15 cellular contexts compared by ENCODE assay signal in the genomic region with DNA sequence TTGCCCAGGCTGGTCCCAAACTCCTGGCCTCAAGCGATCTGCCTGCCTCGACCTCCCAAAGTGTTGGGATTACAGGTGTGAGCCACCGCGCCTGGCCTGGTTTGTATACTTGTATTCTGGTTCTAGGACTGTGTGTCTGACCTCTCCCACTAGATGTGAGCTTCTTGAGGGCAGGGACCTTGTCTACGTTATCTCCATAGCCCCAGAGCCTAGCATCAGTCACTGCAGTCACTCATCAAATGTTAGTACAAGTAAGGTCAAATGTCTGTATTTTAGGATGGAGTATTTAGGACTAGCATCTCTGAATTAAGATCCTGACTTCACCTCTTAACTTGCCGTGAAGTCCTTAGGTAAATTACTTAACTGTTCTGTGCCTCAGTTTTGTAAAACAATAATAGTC. TPM values are rescaled to one million over a fixed set of nuclear protein-coding genes. Genes with fewer than 3 reads are reported as not detected.
DNase-seq lines count a peak whose midpoint lies in the region; ATAC-seq and TF ChIP-seq lines count a peak whose summit lies in the region.
"Had no signal": no experiment of that assay in that cellular context is flagged by ENCODE, and none has a peak within 500 bp of the region (broad histone marks: within the 10 kb centered on the region; RNA-seq: fewer than 3 reads in every experiment).

No MANE protein-coding gene starts in this region.

- H3K27ac ChIP-seq in thoracic aorta = peak overlapping the region; percentile 52 to 84
- H3K27ac ChIP-seq: SJCRH30 had no signal

- peak overlapping the region; percentile 88 for H3K27ac Mint-ChIP-seq in activated naive CD4-positive, alpha-beta T cell treated with anti-CD3 and anti-CD28 coated beads for 36 hours
- peak overlapping the region; percentile 87 to 88 for H3K27ac Mint-ChIP-seq in T-cell
- peak overlapping the region; percentile 20 to 76 (median 43) for H3K27ac Mint-ChIP-seq in immature natural killer cell

- peak overlapping the region; percentile 92 for H3K4me3 Mint-ChIP-seq in activated naive CD4-positive, alpha-beta T cell treated with anti-CD3 and anti-CD28 coated beads for 36 hours
- peak overlapping the region; percentile 94 to 96 (median 95) for H3K4me3 Mint-ChIP-seq in T-cell
- peak overlapping the region in 4 of 5 donors; percentile 50 to 68 (median 57) for H3K4me3 Mint-ChIP-seq in immature natural killer cell

- no peak for DNase-seq in activated naive CD4-positive, alpha-beta T cell treated with anti-CD3 and anti-CD28 coated beads for 36 hours
- DNase-seq in activated naive CD4-positive, alpha-beta T cell (lab: John Stamatoyannopoulos, UW) = no peak
- no peak for DNase-seq in T-cell
- no peak for DNase-seq in immature natural killer cell
- DNase-seq in thoracic aorta (ENCODE audit: low spot score) = no peak
- no peak for DNase-seq in NOMO-1 (lab: John Stamatoyannopoulos, UW; ENCODE audit: unreplicated experiment in 2 of 2)
- DNase-seq in 8988T = no peak
- DNase-seq: activated CD4-positive, CD25-positive, alpha-beta regulatory T cell treated with anti-CD3 and anti-CD28 coated beads, Interleukin-2, amount 50 U/mL, for 72 hours; adrenal gland; GF-D8; NCI-H1105; NCI-H69; retina; SJCRH30 had no signal

- H3K36me3 Mint-ChIP-seq in activated naive CD4-positive, alpha-beta T cell treated with anti-CD3 and anti-CD28 coated beads for 36 hours (ENCODE audit: low read depth) = peaks cover 34% of the 10 kb centered on the region
- peaks cover 18% of the 10 kb centered on the region for H3K36me3 Mint-ChIP-seq in T-cell
- peaks cover 0 to 12% (median 5%) of the 10 kb centered on the region in 3 donors for H3K36me3 Mint-ChIP-seq in immature natural killer cell

- POLR2A ChIA-PET in T-cell (lab: Charles Lee) = interaction anchor here (0.6 to 0.7 kb wide), 2 partner anchors 24 to 252 kb away, joined by 3 read pairs; a partner anchor contains a TSS

- H3K9me3 ChIP-seq in thoracic aorta = no peaks in the 10 kb centered on the region
- H3K9me3 ChIP-seq: adrenal gland, SJCRH30 had no signal

- CTCF ChIA-PET in activated naive CD4-positive, alpha-beta T cell treated with anti-CD3 and anti-CD28 coated beads for 36 hours (lab: Charles Lee) = interaction anchor here (0.6 kb wide), 1 partner anchor 22 kb away, joined by 3 read pairs; no protein-coding TSS in a partner anchor
- CTCF ChIA-PET in T-cell (lab: Charles Lee) = interaction anchor here in 1 of 2 donors (0.7 to 1.0 kb wide), 3 partner anchors 9 to 163 kb away, joined by 3 to 6 read pairs (median 5); no protein-coding TSS in a partner anchor

- H3K4me1 ChIP-seq in thoracic aorta (ENCODE audit: control insufficient read depth in 1 of 2, low read depth in 2 of 2) = peaks cover 28 to 37% of the 10 kb centered on the region in 2 donors
- H3K4me1 ChIP-seq: SJCRH30 had no signal

- H3K36me3 ChIP-seq in thoracic aorta = peaks cover 12% of the 10 kb centered on the region
- H3K36me3 ChIP-seq: SJCRH30 had no signal

- no peaks in the 10 kb centered on the region for H3K27me3 Mint-ChIP-seq in activated naive CD4-positive, alpha-beta T cell treated with anti-CD3 and anti-CD28 coated beads for 36 hours (ENCODE audit: low read depth)
- H3K27me3 Mint-ChIP-seq in T-cell = no peaks in the 10 kb centered on the region
- H3K27me3 Mint-ChIP-seq in immature natural killer cell (ENCODE audit: low read depth in 3 of 3) = peaks cover 2 to 8% (median 4%) of the 10 kb centered on the region in 3 donors

- intact Hi-C loops in activated naive CD4-positive, alpha-beta T cell treated with anti-CD3 and anti-CD28 coated beads for 36 hours (cut with micrococcal nuclease) = loop anchor here (2.0 to 10.0 kb wide), 3 partner anchors 45 to 459 kb away; a partner anchor contains a TSS

- H3K27me3 ChIP-seq in thoracic aorta (replicated peaks; ENCODE audit: insufficient read depth) = no peaks in the 10 kb centered on the region
- H3K27me3 ChIP-seq: adrenal gland, SJCRH30 had no signal

- H3K9me3 Mint-ChIP-seq in activated naive CD4-positive, alpha-beta T cell treated with anti-CD3 and anti-CD28 coated beads for 36 hours = no peaks in the 10 kb centered on the region
- no peaks in the 10 kb centered on the region for H3K9me3 Mint-ChIP-seq in T-cell
- no peaks in the 10 kb centered on the region for H3K9me3 Mint-ChIP-seq in immature natural killer cell

- TF ChIP-seq CTCF in thoracic aorta (IDR thresholded peaks at IDR 0.05) = no peak

- H3K4me1 Mint-ChIP-seq in activated naive CD4-positive, alpha-beta T cell treated with anti-CD3 and anti-CD28 coated beads for 36 hours (ENCODE audit: low read depth) = peaks cover 53% of the 10 kb centered on the region
- H3K4me1 Mint-ChIP-seq in T-cell = peaks cover 46 to 63% (median 55%) of the 10 kb centered on the region in 3 donors
- H3K4me1 Mint-ChIP-seq in immature natural killer cell = peaks cover 45 to 53% of the 10 kb centered on the region in 2 donors

- ATAC-seq in T-cell (replicated peaks in 1 of 4) (no peak), thoracic aorta (ENCODE audit: insufficient number of reproducible peaks, low FRiP score, low read depth) (no peak), HG03378 (IDR thresholded peaks at IDR 0.05; ENCODE audit: unreplicated experiment) (no peak)

- H3K4me3 ChIP-seq in thoracic aorta = peak overlapping the region; percentile 85
- H3K4me3 ChIP-seq: SJCRH30 had no signal

RNA-seq across cellular contexts. Expression of a gene that starts 2.9 kb away (rescaled TPM):
- total RNA-seq in activated naive CD4-positive, alpha-beta T cell treated with anti-CD3 and anti-CD28 coated beads for 36 hours = 1 to 10 TPM; 8.1 to 9.1 TPM
- 10 to 100 TPM in 1 of 5 donors, 1 to 10 TPM in 4; 6.0 to 10.2 (median 7.1) TPM for total RNA-seq in T-cell
- polyA plus RNA-seq in immature natural killer cell = 1 to 10 TPM; 4.7 to 6.5 (median 6.5) TPM
- 10 to 100 TPM; 15.9 to 18.1 TPM for total RNA-seq in thoracic aorta

RNA-seq across cellular contexts. Expression of a gene that starts 24.3 kb away (rescaled TPM):
- total RNA-seq in activated naive CD4-positive, alpha-beta T cell treated with anti-CD3 and anti-CD28 coated beads for 36 hours = 10 to 100 TPM; 21.5 to 21.8 TPM
- 10 to 100 TPM; 32.6 to 46.1 (median 43.2) TPM for total RNA-seq in T-cell
- 10 to 100 TPM; 26.2 to 42.3 (median 37.8) TPM for polyA plus RNA-seq in immature natural killer cell
- total RNA-seq in thoracic aorta = 10 to 100 TPM; 27.8 to 73.9 TPM

RNA-seq across cellular contexts. Expression of a gene that starts 49.7 kb away (rescaled TPM):
- 10 to 100 TPM; 54.0 to 55.1 TPM for total RNA-seq in activated naive CD4-positive, alpha-beta T cell treated with anti-CD3 and anti-CD28 coated beads for 36 hours
- 10 to 100 TPM; 21.1 to 34.2 (median 31.8) TPM for total RNA-seq in T-cell
- polyA plus RNA-seq in immature natural killer cell = 1 to 10 TPM in 2 of 3 donors, under 1 TPM in 1; 0.16 to 6.1 (median 3.2) TPM
- 10 to 100 TPM; 34.1 to 42.7 TPM for total RNA-seq in thoracic aorta
